9 cellular contexts compared by ENCODE assay signal in the genomic region with DNA sequence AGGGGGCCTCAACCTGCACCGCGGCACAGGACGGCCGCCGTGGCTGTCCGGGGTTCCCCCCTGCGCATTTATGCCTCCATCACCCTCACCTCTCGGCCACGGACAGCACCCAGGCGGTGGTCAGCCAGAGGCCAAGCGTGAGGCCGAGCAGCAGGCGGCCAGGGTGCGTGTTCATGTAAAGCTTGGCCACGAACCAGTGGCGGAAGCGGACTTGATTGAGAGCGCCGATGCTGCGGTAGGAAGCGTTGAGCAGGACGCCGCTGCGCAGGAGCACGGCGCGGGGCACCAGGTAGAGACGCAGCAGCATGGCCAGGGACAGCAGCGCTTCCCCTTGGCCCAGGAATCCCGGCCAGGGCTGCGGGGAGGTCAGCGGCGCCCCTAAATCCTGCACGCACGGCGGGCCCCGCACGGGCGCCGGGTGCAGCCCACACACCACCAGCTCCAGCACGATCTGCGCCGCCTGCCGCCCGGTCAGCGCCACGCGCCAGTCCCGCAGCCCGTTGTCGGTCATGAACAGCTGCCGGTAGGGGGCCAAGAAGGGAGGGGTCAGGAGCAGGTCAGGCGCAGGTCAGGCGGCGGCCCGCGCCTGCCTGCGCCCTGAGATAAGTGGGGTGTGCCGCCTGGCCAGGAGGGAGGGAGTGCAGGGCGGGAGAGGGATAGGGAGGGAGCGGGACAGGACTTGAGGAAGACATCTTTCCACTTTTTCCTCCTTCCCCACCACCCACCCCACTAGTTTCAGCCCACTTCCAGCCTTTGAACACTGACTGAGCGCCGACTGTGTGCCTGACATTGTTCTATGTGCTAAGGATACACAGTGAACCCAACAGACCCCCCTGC. TPM values are rescaled to one million over a fixed set of nuclear protein-coding genes. Genes with fewer than 3 reads are reported as not detected.
DNase-seq lines count a peak whose midpoint lies in the region; ATAC-seq and TF ChIP-seq lines count a peak whose summit lies in the region.
"Had no signal": no experiment of that assay in that cellular context is flagged by ENCODE, and none has a peak within 500 bp of the region (broad histone marks: within the 10 kb centered on the region; RNA-seq: fewer than 3 reads in every experiment).

No MANE protein-coding gene starts in this region.

- no peaks in the 10 kb centered on the region for H3K9me3 Mint-ChIP-seq in activated T-helper 17 cell treated with anti-CD3 and anti-CD28 coated beads, Interleukin-2, amount 50 U/mL, for 72 hours

- TF ChIP-seq CTCF in heart left ventricle (IDR thresholded peaks at IDR 0.05) (peak; percentile 36 to 75 (median 54)), omental fat pad (IDR thresholded peaks at IDR 0.05) (peak in 2 of 3 donors; percentile 9 to 82)

- peaks cover 100% of the 10 kb centered on the region for H3K36me3 Mint-ChIP-seq in activated T-helper 17 cell treated with anti-CD3 and anti-CD28 coated beads, Interleukin-2, amount 50 U/mL, for 72 hours (ENCODE audit: low read depth)

- 0 out of 22 replicates have a peak overlapping the region, but pooled peaks of 1 of the 11 experiments have one; percentile 5 for H3K9ac ChIP-seq in BLaER1 treated with 17β-estradiol and CSF1 and Interleukin-3, amounts not matched to agents 10 nM and 100 nM

- H3K4me1 ChIP-seq in BLaER1 treated with 17β-estradiol and CSF1 and Interleukin-3, amounts not matched to agents 10 nM and 100 nM, result peaks cover 55 to 100% (median 77%) of the 10 kb centered on the region in 10 experiments
- H3K4me1 ChIP-seq in heart left ventricle, result peaks cover 0 to 45% (median 13%) of the 10 kb centered on the region in 12 donors

- no peak for TF ChIP-seq POLR2A in heart left ventricle (IDR thresholded peaks at IDR 0.05)

- H3K27ac ChIP-seq in BLaER1 treated with 17β-estradiol and CSF1 and Interleukin-3, amounts not matched to agents 10 nM and 100 nM, result peak overlapping the region in 2 of 11 experiments; percentile 3 to 12; a peak in 3 of 22 replicates
- H3K27ac ChIP-seq in heart left ventricle, result no peak overlapping the region

- H3K4me3 Mint-ChIP-seq in activated T-helper 17 cell treated with anti-CD3 and anti-CD28 coated beads, Interleukin-2, amount 50 U/mL, for 72 hours, result peak overlapping the region; percentile 86

- peak overlapping the region in 8 of 11 experiments; percentile 19 to 100 (median 62); a peak in 9 of 22 replicates for H3K4me2 ChIP-seq in BLaER1 treated with 17β-estradiol and CSF1 and Interleukin-3, amounts not matched to agents 10 nM and 100 nM

- no peak overlapping the region for H3K4me3 ChIP-seq in BLaER1 treated with 17β-estradiol and CSF1 and Interleukin-3, amounts not matched to agents 10 nM and 100 nM
- H3K4me3 ChIP-seq in heart left ventricle, result peak overlapping the region in 10 of 12 donors; percentile 11 to 45 (median 35)

- DNase-seq in heart left ventricle, result peak; percentile 59 to 80 (median 72)
- DNase-seq in omental fat pad (ENCODE audit: low spot score), result no peak
- no peak for DNase-seq in inferior parietal cortex (ENCODE audit: extremely low spot score)
- no peak for DNase-seq in NCI-H345 (lab: John Stamatoyannopoulos, UW)
- no peak for DNase-seq in stimulated activated CD4-positive, alpha-beta T cell treated with anti-CD3 and anti-CD28 coated beads, Interleukin-4, amount 100 ng/mL, for 1 hour
- DNase-seq: activated CD4-positive, alpha-beta T cell treated with anti-CD3 and anti-CD28 coated beads, Interleukin-2, amount 50 U/mL, for 4 hours had no signal

- 9 to 21% (median 12%) methylated on average over 21 to 63 of the region's 63 CpGs for WGBS in heart left ventricle, 4 donors

- no peak overlapping the region for H3K27ac Mint-ChIP-seq in activated T-helper 17 cell treated with anti-CD3 and anti-CD28 coated beads, Interleukin-2, amount 50 U/mL, for 72 hours

- H3K27me3 Mint-ChIP-seq in activated T-helper 17 cell treated with anti-CD3 and anti-CD28 coated beads, Interleukin-2, amount 50 U/mL, for 72 hours, result no peaks in the 10 kb centered on the region

- peaks cover 40% of the 10 kb centered on the region for H3K4me1 Mint-ChIP-seq in activated T-helper 17 cell treated with anti-CD3 and anti-CD28 coated beads, Interleukin-2, amount 50 U/mL, for 72 hours

- intact Hi-C loops in heart left ventricle (cut with DNase I), result no loop called here

- H3K9me3 ChIP-seq in BLaER1 treated with 17β-estradiol and CSF1 and Interleukin-3, amounts not matched to agents 10 nM and 100 nM (replicated peaks in 1 of 11), result no peaks in the 10 kb centered on the region
- no peaks in the 10 kb centered on the region for H3K9me3 ChIP-seq in heart left ventricle

- no peaks in the 10 kb centered on the region for H3K27me3 ChIP-seq in BLaER1 treated with 17β-estradiol and CSF1 and Interleukin-3, amounts not matched to agents 10 nM and 100 nM
- H3K27me3 ChIP-seq in heart left ventricle, result peaks cover 0 to 15% (median 0%) of the 10 kb centered on the region in 9 donors

- peaks cover 0 to 57% (median 0%) of the 10 kb centered on the region in 11 experiments; a peak in 7 of 22 replicates for H4K20me1 ChIP-seq in BLaER1 treated with 17β-estradiol and CSF1 and Interleukin-3, amounts not matched to agents 10 nM and 100 nM

- H3K36me3 ChIP-seq in BLaER1 treated with 17β-estradiol and CSF1 and Interleukin-3, amounts not matched to agents 10 nM and 100 nM, result peaks cover 47 to 76% (median 59%) of the 10 kb centered on the region in 11 experiments
- peaks cover 0 to 1% (median 0%) of the 10 kb centered on the region in 9 donors for H3K36me3 ChIP-seq in heart left ventricle

- ATAC-seq in activated T-helper 17 cell treated with anti-CD3 and anti-CD28 coated beads, Interleukin-2, amount 50 U/mL, for 72 hours (replicated peaks), result no peak
- ATAC-seq in heart left ventricle, result peak; percentile 52 to 92 (median 84)
- peak; percentile 77 for ATAC-seq in omental fat pad (ENCODE audit: low FRiP score)
- no peak for ATAC-seq in GM19023 (IDR thresholded peaks at IDR 0.05; ENCODE audit: unreplicated experiment)

RNA-seq across cellular contexts. Expression of a gene that starts 6.5 kb away (rescaled TPM):
- 100 to 1,000 TPM; 116 to 385 TPM for total RNA-seq in activated T-helper 17 cell treated with anti-CD3 and anti-CD28 coated beads, Interleukin-2, amount 50 U/mL, for 72 hours
- total RNA-seq in heart left ventricle (1 to 10 TPM in 2 of 9 donors, under 1 TPM in 7; 0.15 to 3.7 (median 0.63) TPM), omental fat pad (10 to 100 TPM in 1 of 4 donors, 1 to 10 TPM in 2, under 1 TPM in 1; 0.74 to 19.1 (median 2.6) TPM)
- 1 to 10 TPM in 1 of 2 donors, under 1 TPM in 1; 0.46 to 1.1 TPM for polyA plus RNA-seq in heart left ventricle

RNA-seq across cellular contexts. Expression of a gene that starts 19.6 kb away (rescaled TPM):
- 100 to 1,000 TPM in 1 of 2 donors, 10 to 100 TPM in 1; 70.4 to 109 TPM for total RNA-seq in activated T-helper 17 cell treated with anti-CD3 and anti-CD28 coated beads, Interleukin-2, amount 50 U/mL, for 72 hours
- total RNA-seq in heart left ventricle (10 to 100 TPM in 6 of 9 donors, 1 to 10 TPM in 3; 5.8 to 27.7 (median 14.6) TPM), omental fat pad (10 to 100 TPM; 13.7 to 22.8 (median 15.5) TPM)
- polyA plus RNA-seq in heart left ventricle, result 10 to 100 TPM; 15.6 to 19.9 TPM

RNA-seq across cellular contexts. Expression of a gene that starts 27.9 kb away (rescaled TPM):
- 1 to 10 TPM in 1 of 2 donors, under 1 TPM in 1; 0.73 to 6.6 TPM for total RNA-seq in activated T-helper 17 cell treated with anti-CD3 and anti-CD28 coated beads, Interleukin-2, amount 50 U/mL, for 72 hours
- total RNA-seq in heart left ventricle (1 to 10 TPM in 8 of 9 donors, under 1 TPM in 1; 0.37 to 7.9 (median 1.4) TPM), omental fat pad (10 to 100 TPM in 1 of 4 donors, 1 to 10 TPM in 2, under 1 TPM in 1; 0.95 to 15.0 (median 2.4) TPM)
- polyA plus RNA-seq in heart left ventricle, result 1 to 10 TPM in 1 of 2 donors, under 1 TPM in 1; 0.34 to 1.9 TPM

RNA-seq across cellular contexts. Expression of a gene that starts 52.8 kb away (rescaled TPM):
- 10 to 100 TPM in 1 of 2 donors, 1 to 10 TPM in 1; 7.7 to 12.3 TPM for total RNA-seq in activated T-helper 17 cell treated with anti-CD3 and anti-CD28 coated beads, Interleukin-2, amount 50 U/mL, for 72 hours
- total RNA-seq in heart left ventricle (10 to 100 TPM in 6 of 9 donors, 1 to 10 TPM in 3; 4.6 to 13.4 (median 11.9) TPM), omental fat pad (10 to 100 TPM in 1 of 4 donors, 1 to 10 TPM in 3; 4.8 to 20.5 (median 7.3) TPM)
- 1 to 10 TPM; 4.8 to 5.0 TPM for polyA plus RNA-seq in heart left ventricle

RNA-seq across cellular contexts. Expression of a gene that starts 58.4 kb away (rescaled TPM):
- not detected for total RNA-seq in activated T-helper 17 cell treated with anti-CD3 and anti-CD28 coated beads, Interleukin-2, amount 50 U/mL, for 72 hours
- total RNA-seq in heart left ventricle (not detected), omental fat pad (not detected)
- not detected for polyA plus RNA-seq in heart left ventricle

Comparison
In these comparisons a context has a peak if more than half of its experiments do, and no peak if none do; other contexts are left out.
1. H3K4me3 ChIP-seq: peak in heart left ventricle (10 of 12); none in BLaER1 treated with 17β-estradiol and CSF1 and Interleukin-3, amounts not matched to agents 10 nM and 100 nM (0 of 10).
2. ATAC-seq: peak in heart left ventricle (4 of 4) and omental fat pad (single experiment); none in activated T-helper 17 cell treated with anti-CD3 and anti-CD28 coated beads, Interleukin-2, amount 50 U/mL, for 72 hours (single experiment) and GM19023 (single experiment).
3. DNase-seq: peak in heart left ventricle (5 of 5); none in omental fat pad (single experiment), inferior parietal cortex (single experiment), NCI-H345 (single experiment) and stimulated activated CD4-positive, alpha-beta T cell treated with anti-CD3 and anti-CD28 coated beads, Interleukin-4, amount 100 ng/mL, for 1 hour (single experiment).
4. RNA of a gene that starts 6.5 kb away (total RNA-seq): 116 to 385 TPM in activated T-helper 17 cell treated with anti-CD3 and anti-CD28 coated beads, Interleukin-2, amount 50 U/mL, for 72 hours; 0.74 to 19.1 TPM in omental fat pad and 0.15 to 3.7 TPM in heart left ventricle; every median in the first group is over 4 times any median in the second.